21 cellular contexts compared by ENCODE assay signal in genomic region chr12:85833558-85833957, GRCh38. TPM values are rescaled to one million over a fixed set of nuclear protein-coding genes. Genes with fewer than 3 reads are reported as not detected.
DNase-seq lines count a peak whose midpoint lies in the region; ATAC-seq, FAIRE-seq and TF ChIP-seq lines count a peak whose summit lies in the region.
"Had no signal": no experiment of that assay in that cellular context is flagged by ENCODE, and none has a peak within 500 bp of the region (broad histone marks: within the 10 kb centered on the region; RNA-seq: fewer than 3 reads in every experiment).

No MANE protein-coding gene starts in this region.

- no peak for ATAC-seq in thoracic aorta (ENCODE audit: insufficient number of reproducible peaks, low FRiP score, low read depth)

- H3K4me3 Mint-ChIP-seq in endothelial cell (ENCODE audit: unreplicated experiment), result no peak overlapping the region
- H3K4me3 Mint-ChIP-seq: CD4-positive, alpha-beta memory T cell; IgD-negative memory B cell had no signal

- no peak for DNase-seq in RCC 7860 (ENCODE audit: low spot score)
- DNase-seq in kidney, result no peak
- DNase-seq in thoracic aorta (ENCODE audit: low spot score), result no peak
- DNase-seq in H4 (ENCODE audit: low spot score), result no peak
- DNase-seq in endothelial cell (ENCODE audit: low spot score), result no peak
- DNase-seq in DMS153 treated with DMSO at 0.1 percent for 48 hours (lab: John Stamatoyannopoulos, UW; ENCODE audit: unreplicated experiment), result no peak
- DNase-seq: CD4-positive, alpha-beta memory T cell; MV-4-11; NCI-H1105 treated with DMSO at 0.1 percent for 48 hours; NCI-H2029 treated with DMSO at 0.1 percent for 48 hours; NCI-H2171 treated with DMSO at 0.1 percent for 48 hours; SHP77 had no signal

- peaks cover 6% of the 10 kb centered on the region for H3K4me1 Mint-ChIP-seq in endothelial cell (ENCODE audit: unreplicated experiment)
- H3K4me1 Mint-ChIP-seq: CD4-positive, alpha-beta memory T cell; IgD-negative memory B cell had no signal

- intact Hi-C loops in kidney (cut with DNase I), result no loop called here

- H3K36me3 ChIP-seq in HEK293 (ENCODE audit: control insufficient read depth in 2 of 2, insufficient read depth in 1 of 2, low read length in 2 of 2), result no peaks in the 10 kb centered on the region
- no peaks in the 10 kb centered on the region for H3K36me3 ChIP-seq in kidney (ENCODE audit: control insufficient read depth in 1 of 2, insufficient read depth in 2 of 2, low read length in 2 of 2)
- no peaks in the 10 kb centered on the region for H3K36me3 ChIP-seq in thoracic aorta
- H3K36me3 ChIP-seq: BLaER1 treated with 17β-estradiol and CSF1 and Interleukin-3, amounts not matched to agents 10 nM and 100 nM had no signal

- H3K27me3 Mint-ChIP-seq in endothelial cell (ENCODE audit: unreplicated experiment), result peaks cover 2% of the 10 kb centered on the region
- H3K27me3 Mint-ChIP-seq: CD4-positive, alpha-beta memory T cell; IgD-negative memory B cell had no signal

- no peaks in the 10 kb centered on the region for H3K9me3 ChIP-seq in HEK293 (ENCODE audit: control insufficient read depth, insufficient read depth, low read depth, low read length)
- H3K9me3 ChIP-seq in kidney (ENCODE audit: control insufficient read depth in 1 of 2, low read length in 2 of 2), result no peaks in the 10 kb centered on the region
- H3K9me3 ChIP-seq in thoracic aorta, result no peaks in the 10 kb centered on the region
- H3K9me3 ChIP-seq: BLaER1 treated with 17β-estradiol and CSF1 and Interleukin-3, amounts not matched to agents 10 nM and 100 nM had no signal

- H3K27ac Mint-ChIP-seq in endothelial cell (ENCODE audit: unreplicated experiment), result no peak overlapping the region
- H3K27ac Mint-ChIP-seq: CD4-positive, alpha-beta memory T cell; IgD-negative memory B cell had no signal

- H3K36me3 Mint-ChIP-seq in endothelial cell (ENCODE audit: low read depth, unreplicated experiment), result no peaks in the 10 kb centered on the region
- H3K36me3 Mint-ChIP-seq: CD4-positive, alpha-beta memory T cell; IgD-negative memory B cell had no signal

- no peak overlapping the region for H3K9ac ChIP-seq in kidney (ENCODE audit: low read length in 2 of 2)
- H3K9ac ChIP-seq: BLaER1 treated with 17β-estradiol and CSF1 and Interleukin-3, amounts not matched to agents 10 nM and 100 nM had no signal

- H3K27ac ChIP-seq in HEK293 (ENCODE audit: extremely low read depth, low read depth, low read length) (no peak overlapping the region), kidney (ENCODE audit: low read depth in 2 of 2, low read length in 2 of 2) (no peak overlapping the region), thoracic aorta (no peak overlapping the region)
- H3K27ac ChIP-seq: BLaER1 treated with 17β-estradiol and CSF1 and Interleukin-3, amounts not matched to agents 10 nM and 100 nM; SK-N-MC had no signal

- no peak overlapping the region for H3K4me3 ChIP-seq in HEK293 (ENCODE audit: low read depth, low read length)
- H3K4me3 ChIP-seq in kidney (ENCODE audit: low read length in 2 of 2), result peak overlapping the region; percentile 7 to 11
- H3K4me3 ChIP-seq in thoracic aorta, result peak overlapping the region; percentile 15
- H3K4me3 ChIP-seq: BLaER1 treated with 17β-estradiol and CSF1 and Interleukin-3, amounts not matched to agents 10 nM and 100 nM; SK-N-MC had no signal

- H3K4me1 ChIP-seq in HEK293 (ENCODE audit: control insufficient read depth, insufficient read depth, low read length) (peaks cover 54% of the 10 kb centered on the region), kidney (ENCODE audit: control insufficient read depth in 1 of 2, insufficient read depth in 1 of 2, low read depth in 1 of 2, low read length in 2 of 2) (peaks cover 0 to 2% of the 10 kb centered on the region in 2 donors), thoracic aorta (ENCODE audit: control insufficient read depth in 1 of 2, low read depth in 2 of 2) (peaks cover 0 to 37% of the 10 kb centered on the region in 2 donors)
- H3K4me1 ChIP-seq: BLaER1 treated with 17β-estradiol and CSF1 and Interleukin-3, amounts not matched to agents 10 nM and 100 nM had no signal

- FAIRE-seq in RCC 7860 (lab: Jason Lieb, UNC) (peak; percentile 46), kidney (lab: Jason Lieb, UNC) (peak; percentile 81)
- FAIRE-seq: GM12891, GM18507, H1 had no signal

- CTCF ChIA-PET in HEK293 (lab: Yijun Ruan, JAX), result no interaction called here

- H3K9me3 Mint-ChIP-seq in endothelial cell (ENCODE audit: unreplicated experiment), result no peaks in the 10 kb centered on the region

- POLR2A ChIA-PET in HEK293 (lab: Yijun Ruan, JAX), result no interaction called here

- H3K27me3 ChIP-seq in thoracic aorta (replicated peaks; ENCODE audit: insufficient read depth), result no peaks in the 10 kb centered on the region
- H3K27me3 ChIP-seq: BLaER1 treated with 17β-estradiol and CSF1 and Interleukin-3, amounts not matched to agents 10 nM and 100 nM had no signal

- no peak for TF ChIP-seq CTCF in HEK293 (tag by site-specific recombination; IDR thresholded peaks at IDR 0.05)
- TF ChIP-seq CTCF in kidney (IDR thresholded peaks at IDR 0.05; ENCODE audit: borderline replicate concordance, extremely low read depth, insufficient read depth), result no peak
- TF ChIP-seq CTCF in thoracic aorta (IDR thresholded peaks at IDR 0.05), result no peak
- no peak for TF ChIP-seq CTCF in endothelial cell (IDR thresholded peaks at IDR 0.05; ENCODE audit: unreplicated experiment)

TF ChIP-seq in HEK293, 187 proteins besides CTCF, POLR2A, EP300 and RAD21 (continues in another document):
- no peak for TF ChIP-seq ZNF529 (tag by site-specific recombination; IDR thresholded peaks at IDR 0.05; ENCODE audit: insufficient replicate concordance)
- TF ChIP-seq ZNF433 (tag by site-specific recombination; IDR thresholded peaks at IDR 0.05; ENCODE audit: low read depth), result no peak
- TF ChIP-seq ATF2 (tag by site-specific recombination; IDR thresholded peaks at IDR 0.05; ENCODE audit: low read depth), result no peak
- no peak for TF ChIP-seq PATZ1 (tag by site-specific recombination; IDR thresholded peaks at IDR 0.05)
- no peak for TF ChIP-seq ZFP41 (tag by site-specific recombination; IDR thresholded peaks at IDR 0.05; ENCODE audit: borderline replicate concordance)
- TF ChIP-seq ZBTB48 (tag by site-specific recombination; IDR thresholded peaks at IDR 0.05), result no peak
- TF ChIP-seq BCL11A (tag by site-specific recombination; IDR thresholded peaks at IDR 0.05; ENCODE audit: low read depth), result peak; percentile 55; the same call in 1 of the 2 replicates

RNA-seq across cellular contexts. Expression of gene RASSF9, which starts 2.7 kb away (rescaled TPM):
- 10.1 TPM for total RNA-seq in kidney
- 1.0 TPM for polyA plus RNA-seq in kidney (ENCODE audit: insufficient read depth, low read depth, low replicate concordance)
- total RNA-seq in thoracic aorta, result 1 to 10 TPM; 2.4 to 3.2 TPM
- 0.23 and 0.54 TPM in 2 replicates for total RNA-seq in H4 (2014; rRNA removed; shearing (Covaris generic))
- 2.2 TPM for total RNA-seq in endothelial cell (ENCODE audit: unreplicated experiment)
- total RNA-seq: CD4-positive, alpha-beta memory T cell; G401; RPMI7951 had no signal
- polyA plus RNA-seq: CD4-positive, alpha-beta memory T cell; IgD-negative memory B cell had no signal

RNA-seq across cellular contexts. Expression of gene NTS, which starts 40.5 kb away (rescaled TPM):
- total RNA-seq in kidney (0.82 TPM), thoracic aorta (not detected), endothelial cell (ENCODE audit: unreplicated experiment) (79.2 TPM)
- polyA plus RNA-seq in kidney (ENCODE audit: insufficient read depth, low read depth, low replicate concordance), result 0.54 TPM
- 0.08 TPM in 1 of 2 replicates, not detected in the other for total RNA-seq in H4 (2014; rRNA removed; shearing (Covaris generic))
- total RNA-seq: CD4-positive, alpha-beta memory T cell; RPMI7951 had no signal
- polyA plus RNA-seq: CD4-positive, alpha-beta memory T cell; IgD-negative memory B cell had no signal

Comparison
In these comparisons a context has a peak if more than half of its experiments do, and no peak if none do; other contexts are left out.
1. RNA of gene NTS, which starts 40.5 kb away (total RNA-seq): 79.2 TPM in endothelial cell (single experiment); 0.82 TPM in kidney (single experiment), not detected in thoracic aorta and 0.08 TPM in H4; every median in the first group is over 10 times any median in the second.